In genomic region chr1:201553496-201554166, GRCh38 we compare ENCODE assay signal across 1 cellular context.
TF ChIP-seq lines count a peak whose summit lies in the region.

No MANE protein-coding gene starts in this region.

TF ChIP-seq in WTC11, 78 proteins besides CTCF, POLR2A, EP300 and RAD21 (continued from another document):
- TF ChIP-seq NFE2L1 (CRISPR knock-in tag; IDR thresholded peaks at IDR 0.05) (no peak), FOXK1 (CRISPR knock-in tag; IDR thresholded peaks at IDR 0.05) (no peak), PREB (CRISPR knock-in tag; IDR thresholded peaks at IDR 0.05; ENCODE audit: borderline replicate concordance) (no peak)
